ENCODE assay signal across 13 cellular contexts in genomic region chr12:129659927-129660326, GRCh38.
DNase-seq lines count a peak whose midpoint lies in the region; ATAC-seq and TF ChIP-seq lines count a peak whose summit lies in the region.
"Had no signal": no experiment of that assay in that cellular context is flagged by ENCODE, and none has a peak within 500 bp of the region (broad histone marks: within the 10 kb centered on the region; RNA-seq: fewer than 3 reads in every experiment).

No MANE protein-coding gene starts in this region.

- H3K36me3 ChIP-seq in prostate gland (no peaks in the 10 kb centered on the region), left ventricle myocardium inferior (no peaks in the 10 kb centered on the region)

- no peaks in the 10 kb centered on the region for H3K9me3 ChIP-seq in prostate gland
- H3K9me3 ChIP-seq in left ventricle myocardium inferior (replicated peaks), result no peaks in the 10 kb centered on the region

- ATAC-seq in esophagus mucosa (peak; percentile 93), omental fat pad (ENCODE audit: low FRiP score) (no peak), GM18498 (IDR thresholded peaks at IDR 0.05; ENCODE audit: unreplicated experiment) (no peak), HG02852 (IDR thresholded peaks at IDR 0.05; ENCODE audit: unreplicated experiment) (no peak)
- ATAC-seq: effector memory CD8-positive, alpha-beta T cell; PC-3 had no signal

- no peak for TF ChIP-seq CTCF in RWPE1 (conservative IDR thresholded peaks at IDR 0.05; ENCODE audit: low read depth)
- TF ChIP-seq CTCF in prostate gland (IDR thresholded peaks at IDR 0.05), result no peak
- no peak for TF ChIP-seq CTCF in omental fat pad (IDR thresholded peaks at IDR 0.05)
- no peak for TF ChIP-seq CTCF in left ventricle myocardium inferior (IDR thresholded peaks at IDR 0.05; ENCODE audit: borderline replicate concordance)

- 14% methylated on average over 2 of the region's 2 CpGs for whole genome bisulfite sequencing in prostate gland

- intact Hi-C loops in prostate gland (cut with DNase I) (no loop called here), left ventricle myocardium inferior (cut with micrococcal nuclease) (no loop called here)

- H3K27me3 ChIP-seq in prostate gland (replicated peaks; ENCODE audit: insufficient read depth) (no peaks in the 10 kb centered on the region), left ventricle myocardium inferior (ENCODE audit: low read depth) (peaks cover 9% of the 10 kb centered on the region)

- CTCF ChIA-PET in RWPE1 (lab: Yijun Ruan, JAX), result interaction anchor here (0.7 kb wide), 1 partner anchor 20 kb away, joined by 4 read pairs; no protein-coding TSS in a partner anchor

- no peak for TF ChIP-seq POLR2A in prostate gland (IDR thresholded peaks at IDR 0.05)

- no peak overlapping the region; the same call in 1 of the 2 replicates for H3K27ac ChIP-seq in RWPE1
- H3K27ac ChIP-seq in prostate gland, result no peak overlapping the region
- no peak overlapping the region for H3K27ac ChIP-seq in left ventricle myocardium inferior (replicated peaks)

- no peak overlapping the region for H3K4me3 ChIP-seq in prostate gland
- no peak overlapping the region for H3K4me3 ChIP-seq in left ventricle myocardium inferior

- DNase-seq in HS-5 (ENCODE audit: low read depth) (peak; percentile 29), RWPE1 (ENCODE audit: low spot score) (peak; percentile 68), prostate gland (ENCODE audit: low spot score) (peak; percentile 4), omental fat pad (ENCODE audit: low spot score) (no peak), left ventricle myocardium inferior (no peak)
- DNase-seq: aorta; C1 segment of cervical spinal cord; effector memory CD8-positive, alpha-beta T cell; kidney; PC-3 had no signal

- H3K4me1 ChIP-seq in prostate gland (replicated peaks) (no peaks in the 10 kb centered on the region), left ventricle myocardium inferior (no peaks in the 10 kb centered on the region)

- POLR2A ChIA-PET in RWPE1 (lab: Yijun Ruan, JAX; ENCODE audit: low non-redundant PET), result no interaction called here

Comparison
In these comparisons a context has a peak if more than half of its experiments do, and no peak if none do; other contexts are left out.
1. DNase-seq: peak in HS-5 (single experiment), RWPE1 (single experiment) and prostate gland (single experiment); none in omental fat pad (single experiment) and left ventricle myocardium inferior (single experiment).